ENCODE assay signal across 9 cellular contexts in the genomic region with DNA sequence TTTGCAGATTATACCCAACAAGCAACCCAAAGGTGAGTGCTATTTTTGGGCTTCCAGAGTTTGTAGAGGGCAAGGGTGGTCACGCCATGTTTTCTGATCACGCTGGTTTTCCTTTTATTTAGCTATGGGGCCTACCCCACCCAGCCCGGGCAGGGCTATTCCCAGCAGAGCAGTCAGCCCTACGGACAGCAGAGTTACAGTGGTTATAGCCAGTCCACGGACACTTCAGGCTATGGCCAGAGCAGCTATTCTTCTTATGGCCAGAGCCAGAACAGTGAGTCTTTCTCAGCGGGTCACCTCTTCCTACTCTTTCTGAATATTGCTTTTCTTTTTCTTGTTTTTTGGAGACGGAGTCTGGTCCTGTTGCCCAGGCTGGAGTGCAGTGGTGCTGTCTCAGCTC. TPM values are rescaled to one million over a fixed set of nuclear protein-coding genes. Genes with fewer than 3 reads are reported as not detected.
A peak's percentile ranks its signal among the peaks of the same experiment; 100 is the strongest.
DNase-seq lines count a peak whose midpoint lies in the region; ATAC-seq and TF ChIP-seq lines count a peak whose summit lies in the region.
"Had no signal": no experiment of that assay in that cellular context is flagged by ENCODE, and none has a peak within 500 bp of the region (broad histone marks: within the 10 kb centered on the region; RNA-seq: fewer than 3 reads in every experiment).

No MANE protein-coding gene starts in this region.

- H3K9me2 ChIP-seq in PC-9 (ENCODE audit: insufficient read depth): no peaks in the 10 kb centered on the region

- H3K4me3 ChIP-seq in PC-9: peak overlapping the region; percentile 83
- H3K4me3 ChIP-seq in endodermal cell (ENCODE audit: low read length): peak overlapping the region; percentile 97
- H3K4me3 ChIP-seq in trophoblast cell (ENCODE audit: low read depth, low read length): no peak overlapping the region

- CTCF ChIA-PET in PC-9 (lab: Charles Lee): no interaction called here

- H2BK12ac ChIP-seq in trophoblast cell (ENCODE audit: low read length): no peak overlapping the region

- no peak overlapping the region for H3K18ac ChIP-seq in trophoblast cell (ENCODE audit: low read length)

- H3K4me1 ChIP-seq in ES-I3 (ENCODE audit: insufficient read depth, low read length) (peaks cover 2% of the 10 kb centered on the region; the same call in 1 of the 2 replicates), PC-9 (replicated peaks; ENCODE audit: insufficient read depth) (peaks cover 22% of the 10 kb centered on the region), endodermal cell (ENCODE audit: control insufficient read depth, insufficient read depth, low read length) (no peaks in the 10 kb centered on the region), trophoblast cell (ENCODE audit: control insufficient read depth in 1 of 2, insufficient read depth in 2 of 2, low read length in 2 of 2) (peaks cover 3 to 4% of the 10 kb centered on the region in 2 experiments)

- H2AK5ac ChIP-seq in trophoblast cell (ENCODE audit: low read length): no peak overlapping the region

- no peak for TF ChIP-seq CTCF in PC-9 (conservative IDR thresholded peaks at IDR 0.05)
- TF ChIP-seq CTCF in endodermal cell (conservative IDR thresholded peaks at IDR 0.05): no peak

- H2AFZ ChIP-seq in PC-9 (no peak overlapping the region), trophoblast cell (ENCODE audit: insufficient read depth, low read length, poor library complexity) (no peak overlapping the region)

- H3K9ac ChIP-seq in ES-I3 (ENCODE audit: low read depth, low read length): peak overlapping the region; percentile 77; the same call in 1 of the 2 replicates
- H3K9ac ChIP-seq in endodermal cell (ENCODE audit: extremely low read depth, low read length, poor library complexity, severe bottlenecking): peak overlapping the region; percentile 96
- H3K9ac ChIP-seq in trophoblast cell (ENCODE audit: low read length): no peak overlapping the region

- 53 to 62% methylated on average over 7 of the region's 7 CpGs for WGBS in endodermal cell (ENCODE audit: insufficient coverage in 1 of 2, insufficient read length in 1 of 2), 2 experiments
- WGBS in trophoblast cell (ENCODE audit: extremely low coverage, insufficient coverage, insufficient read length): no CpG with 5 or more reads among the region's 7 CpGs

- no peak overlapping the region for H4K91ac ChIP-seq in trophoblast cell (ENCODE audit: low read depth, low read length)

- H3K27ac ChIP-seq in PC-9 (no peak overlapping the region), endodermal cell (ENCODE audit: low read depth, low read length) (no peak overlapping the region), trophoblast cell (ENCODE audit: low read depth, low read length) (no peak overlapping the region)

- H2BK120ac ChIP-seq in trophoblast cell (ENCODE audit: insufficient read depth, low read length, poor library complexity): no peak overlapping the region

- ATAC-seq in HG03469 (IDR thresholded peaks at IDR 0.05; ENCODE audit: unreplicated experiment): no peak

- POLR2A ChIA-PET in PC-9 (lab: Charles Lee; ENCODE audit: unreplicated experiment): interaction anchor here (0.7 kb wide), 2 partner anchors 71 to 316 kb away, joined by 3 to 7 read pairs; no protein-coding TSS in a partner anchor

- H3K27ac Mint-ChIP-seq in endodermal cell: peak overlapping the region; percentile 92

- H4K12ac ChIP-seq in trophoblast cell (ENCODE audit: low read depth, low read length): no peak overlapping the region

- H4K8ac ChIP-seq in trophoblast cell (ENCODE audit: low read depth, low read length): no peak overlapping the region

- H3K9me3 Mint-ChIP-seq in endodermal cell: no peaks in the 10 kb centered on the region

- H3F3A ChIP-seq in PC-9 (ENCODE audit: insufficient read depth, low read depth): peaks cover 60% of the 10 kb centered on the region

- intact Hi-C loops in PC-9 (cut with micrococcal nuclease; ENCODE audit: unreplicated experiment): no loop called here

- no TSS peak for BruUV-seq in PC-9 (replicated peaks; lab: Mats Ljungman, UMichigan)

- DNase-seq in PC-9 (no peak), endodermal cell (no peak), trophoblast cell (no peak), germinal center (ENCODE audit: low spot score) (no peak), NCI-H510A treated with DMSO at 0.1 percent for 48 hours (lab: John Stamatoyannopoulos, UW) (no peak)
- DNase-seq in activated CD8-positive, alpha-beta memory T cell treated with anti-CD3 and anti-CD28 coated beads, Interleukin-2, amount 50 U/mL, for 4 hours: no peak
- DNase-seq: NCI-H1092 had no signal

- H3K4ac ChIP-seq in trophoblast cell (ENCODE audit: low read depth, low read length): peak overlapping the region; percentile 98

- H2BK5ac ChIP-seq in trophoblast cell (ENCODE audit: low read depth, low read length, poor library complexity): no peak overlapping the region

- peak overlapping the region; percentile 94 for H3K4me3 Mint-ChIP-seq in endodermal cell

- H3K9me3 ChIP-seq in ES-I3 (ENCODE audit: control insufficient read depth, insufficient read depth, low read length): no peaks in the 10 kb centered on the region
- H3K9me3 ChIP-seq in PC-9 (ENCODE audit: insufficient read depth, low read depth): no peaks in the 10 kb centered on the region
- H3K9me3 ChIP-seq in endodermal cell (ENCODE audit: control insufficient read depth, low read length): no peaks in the 10 kb centered on the region
- H3K9me3 ChIP-seq in trophoblast cell (ENCODE audit: insufficient read depth, low read depth, low read length): no peaks in the 10 kb centered on the region

- H3K36me3 Mint-ChIP-seq in endodermal cell (ENCODE audit: low read depth): peaks cover 64% of the 10 kb centered on the region

- peaks cover 13% of the 10 kb centered on the region for H3K79me1 ChIP-seq in trophoblast cell (ENCODE audit: low read length)

- no peaks in the 10 kb centered on the region for H3K27me3 ChIP-seq in PC-9 (ENCODE audit: insufficient read depth, low read depth)
- no peaks in the 10 kb centered on the region for H3K27me3 ChIP-seq in endodermal cell (ENCODE audit: control insufficient read depth, insufficient read depth, low read length, poor library complexity, severe bottlenecking)
- no peaks in the 10 kb centered on the region for H3K27me3 ChIP-seq in trophoblast cell (ENCODE audit: insufficient read depth, low read length)

- no peaks in the 10 kb centered on the region for H3K27me3 Mint-ChIP-seq in endodermal cell (ENCODE audit: insufficient read depth)

- peaks cover 27% of the 10 kb centered on the region for H3K4me1 Mint-ChIP-seq in endodermal cell

- H3K4me2 ChIP-seq in PC-9 (peak overlapping the region; percentile 91), trophoblast cell (ENCODE audit: low read length) (peak overlapping the region; percentile 96)

- H4K20me1 ChIP-seq in PC-9 (ENCODE audit: insufficient read depth): peaks cover 70% of the 10 kb centered on the region

- H3K79me2 ChIP-seq in PC-9 (ENCODE audit: low read depth): peaks cover 84% of the 10 kb centered on the region
- H3K79me2 ChIP-seq in trophoblast cell (ENCODE audit: control insufficient read depth, insufficient read depth, low read length, poor library complexity): peaks cover 32% of the 10 kb centered on the region

- no peak overlapping the region for H3K23ac ChIP-seq in trophoblast cell (ENCODE audit: low read length)

- no peak overlapping the region for H3K14ac ChIP-seq in trophoblast cell (ENCODE audit: low read length)

- H3K36me3 ChIP-seq in ES-I3 (ENCODE audit: insufficient read depth, low read length): peaks cover 42% of the 10 kb centered on the region
- H3K36me3 ChIP-seq in PC-9 (ENCODE audit: low read depth): peaks cover 60% of the 10 kb centered on the region
- H3K36me3 ChIP-seq in endodermal cell (ENCODE audit: control insufficient read depth, insufficient read depth, low read length): peaks cover 61% of the 10 kb centered on the region
- H3K36me3 ChIP-seq in trophoblast cell (ENCODE audit: control insufficient read depth in 1 of 2, insufficient read depth in 2 of 2, low read length in 2 of 2): peaks cover 34 to 47% of the 10 kb centered on the region in 2 experiments

RNA-seq across cellular contexts. Expression of a gene that starts 2.5 kb away (rescaled TPM):
- total RNA-seq in PC-9 (2021) (429 and 637 TPM in 2 replicates), endodermal cell (100 to 1,000 TPM; 698 to 827 TPM)
- 472 TPM for polyA plus RNA-seq in endodermal cell (2013, experiment 1 of 2)
- 385 TPM for polyA plus RNA-seq in endodermal cell (2013, experiment 2 of 2)
- 473 and 483 TPM in 2 replicates for polyA plus RNA-seq in trophoblast cell (2013)

RNA-seq across cellular contexts. Expression of a gene that starts 20.2 kb away (rescaled TPM):
- total RNA-seq in PC-9 (2021) (72.9 and 107 TPM in 2 replicates), endodermal cell (10 to 100 TPM; 26.3 to 29.8 TPM)
- polyA plus RNA-seq in endodermal cell (2013, experiment 1 of 2): 1.1 TPM
- polyA plus RNA-seq in endodermal cell (2013, experiment 2 of 2): 0.99 TPM
- 4.5 and 4.8 TPM in 2 replicates for polyA plus RNA-seq in trophoblast cell (2013)

RNA-seq across cellular contexts. Expression of a gene that starts 31.5 kb away (rescaled TPM):
- total RNA-seq in PC-9 (2021) (0.09 TPM in 1 of 2 replicates, not detected in the other), endodermal cell (under 1 TPM; 0.15 to 0.20 TPM)
- polyA plus RNA-seq in endodermal cell (2013, experiment 1 of 2): not detected
- not detected for polyA plus RNA-seq in endodermal cell (2013, experiment 2 of 2)
- 0.01 TPM in 2 replicates for polyA plus RNA-seq in trophoblast cell (2013)

RNA-seq across cellular contexts. Expression of a gene that starts 32.5 kb away (rescaled TPM):
- 4.1 and 6.8 TPM in 2 replicates for total RNA-seq in PC-9 (2021)
- total RNA-seq in endodermal cell: under 1 TPM; 0.22 to 0.71 TPM
- 0.46 TPM for polyA plus RNA-seq in endodermal cell (2013, experiment 1 of 2)
- polyA plus RNA-seq in endodermal cell (2013, experiment 2 of 2): 0.29 TPM
- polyA plus RNA-seq in trophoblast cell (2013): 0.21 and 0.29 TPM in 2 replicates

RNA-seq across cellular contexts. Expression of a gene that starts 34.5 kb away (rescaled TPM):
- total RNA-seq in PC-9 (2021) (not detected in 2 replicates), endodermal cell (not detected)
- polyA plus RNA-seq in endodermal cell (2013, experiment 1 of 2): not detected
- polyA plus RNA-seq in endodermal cell (2013, experiment 2 of 2): not detected
- polyA plus RNA-seq in trophoblast cell (2013): not detected in 2 replicates
